In the genomic region with DNA sequence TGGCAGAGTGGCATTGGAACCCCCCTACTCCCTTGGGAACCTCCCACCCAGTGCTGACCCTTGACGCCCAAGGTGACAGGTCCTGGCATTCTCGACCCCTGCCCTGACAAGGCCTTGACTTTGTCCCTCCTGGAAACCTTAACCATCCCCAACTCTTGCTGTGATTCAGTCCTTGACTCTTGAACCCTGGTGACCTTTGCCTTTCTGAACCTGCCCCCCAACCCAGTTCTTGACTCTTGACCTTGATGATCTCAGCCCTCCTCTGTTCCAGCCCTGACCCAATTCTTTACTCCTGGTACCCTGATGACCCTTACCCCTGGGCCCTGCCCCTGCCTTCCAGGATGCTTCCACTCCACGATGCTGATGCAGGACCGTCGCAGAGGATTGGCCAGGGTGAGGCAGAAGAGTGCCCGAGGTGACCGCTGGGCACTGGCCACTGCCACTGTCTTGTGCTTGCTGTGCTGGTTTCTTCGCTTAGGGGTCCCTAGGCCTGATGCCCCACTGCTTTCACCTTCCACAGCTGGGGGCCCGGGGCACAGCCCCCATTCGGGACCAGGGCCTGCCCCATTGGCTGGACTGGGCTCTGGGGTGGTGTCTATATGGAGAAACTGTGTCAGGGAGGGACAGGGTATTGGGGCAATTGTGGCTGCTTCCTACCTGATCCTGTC, we compare ENCODE assay signal across 12 cellular contexts. TPM values are rescaled to one million over a fixed set of nuclear protein-coding genes. Genes with fewer than 3 reads are reported as not detected.
DNase-seq lines count a peak whose midpoint lies in the region; ATAC-seq lines count a peak whose summit lies in the region.
"Had no signal": no experiment of that assay in that cellular context is flagged by ENCODE, and none has a peak within 500 bp of the region (broad histone marks: within the 10 kb centered on the region; RNA-seq: fewer than 3 reads in every experiment).

No MANE protein-coding gene starts in this region.

- H3K4me1 ChIP-seq in iPS-15b (ENCODE audit: control insufficient read depth, insufficient read depth, low read length) = no peaks in the 10 kb centered on the region
- no peaks in the 10 kb centered on the region for H3K4me1 ChIP-seq in HAP-1
- H3K4me1 ChIP-seq: testis had no signal

- ATAC-seq in activated T-cell treated with anti-CD3 and anti-CD28 coated beads, Interleukin-2, amount 50 U/mL, for 4 hours = no peak
- no peak for ATAC-seq in T-helper 17 cell
- no peak for ATAC-seq in stimulated activated naive B cell treated with anti-CD40 and anti-IgM and Interleukin-4, amounts not matched to agents 10 μg/mL and 1 μg/mL and 100 μg/mL, for 72 hours (replicated peaks)
- ATAC-seq in HG03095 (IDR thresholded peaks at IDR 0.05; ENCODE audit: unreplicated experiment) = no peak

- no peak overlapping the region for H3K9ac ChIP-seq in iPS-15b (ENCODE audit: low read depth, low read length)

- DNase-seq in activated T-cell treated with anti-CD3 and anti-CD28 coated beads, Interleukin-2, amount 50 U/mL, for 4 hours = no peak
- no peak for DNase-seq in activated T-cell treated with anti-CD3 and anti-CD28 coated beads, Interleukin-2, amount 50 U/mL, for 1 hour
- DNase-seq in T-helper 17 cell (no peak), HAP-1 (ENCODE audit: low spot score in 2 of 2) (no peak), medulla oblongata (ENCODE audit: extremely low spot score) (no peak)
- DNase-seq in stimulated activated naive B cell treated with anti-CD40 and anti-IgM and Interleukin-4, amounts not matched to agents 10 μg/mL and 1 μg/mL and 100 μg/mL, for 72 hours = no peak
- DNase-seq: NCI-H1105 had no signal

- in situ Hi-C loops in HAP-1 (cut with MboI; ENCODE audit: low sequenced_read_pairs) = no loop called here

- peak overlapping the region; percentile 74 for H3K4me3 Mint-ChIP-seq in activated T-cell treated with anti-CD3 and anti-CD28 coated beads, Interleukin-2, amount 50 U/mL, for 4 hours
- H3K4me3 Mint-ChIP-seq in T-helper 17 cell = peak overlapping the region; percentile 72
- peak overlapping the region; percentile 86 to 89 for H3K4me3 Mint-ChIP-seq in stimulated activated naive B cell treated with anti-CD40 and anti-IgM and Interleukin-4, amounts not matched to agents 10 μg/mL and 1 μg/mL and 100 μg/mL, for 72 hours

- no peaks in the 10 kb centered on the region for H3K36me3 ChIP-seq in iPS-15b (ENCODE audit: control insufficient read depth, insufficient read depth, low read length)
- no peaks in the 10 kb centered on the region for H3K36me3 ChIP-seq in HAP-1 (replicated peaks)

- no peaks in the 10 kb centered on the region for H3K9me3 ChIP-seq in T-helper 17 cell (ENCODE audit: control insufficient read depth, low read length, poor library complexity, severe bottlenecking)
- H3K9me3 ChIP-seq in iPS-15b (ENCODE audit: control insufficient read depth, insufficient read depth, low read length) = peaks cover 3% of the 10 kb centered on the region
- no peaks in the 10 kb centered on the region for H3K9me3 ChIP-seq in HAP-1
- H3K9me3 ChIP-seq: testis had no signal

- peaks cover 24% of the 10 kb centered on the region for H3K4me1 Mint-ChIP-seq in activated T-cell treated with anti-CD3 and anti-CD28 coated beads, Interleukin-2, amount 50 U/mL, for 4 hours (ENCODE audit: low read depth)
- H3K4me1 Mint-ChIP-seq in T-helper 17 cell = peaks cover 13% of the 10 kb centered on the region
- H3K4me1 Mint-ChIP-seq in stimulated activated naive B cell treated with anti-CD40 and anti-IgM and Interleukin-4, amounts not matched to agents 10 μg/mL and 1 μg/mL and 100 μg/mL, for 72 hours = peaks cover 13 to 16% of the 10 kb centered on the region in 2 donors

- H3K27me3 ChIP-seq in iPS-15b (ENCODE audit: control insufficient read depth, insufficient read depth, low read length) (no peaks in the 10 kb centered on the region), HAP-1 (ENCODE audit: low read depth) (no peaks in the 10 kb centered on the region)
- H3K27me3 ChIP-seq: testis had no signal

- H3K9me3 Mint-ChIP-seq in activated T-cell treated with anti-CD3 and anti-CD28 coated beads, Interleukin-2, amount 50 U/mL, for 4 hours = no peaks in the 10 kb centered on the region
- H3K9me3 Mint-ChIP-seq in stimulated activated naive B cell treated with anti-CD40 and anti-IgM and Interleukin-4, amounts not matched to agents 10 μg/mL and 1 μg/mL and 100 μg/mL, for 72 hours = peaks cover 0 to 6% of the 10 kb centered on the region in 2 donors

- peak overlapping the region; percentile 81 for H3K27ac Mint-ChIP-seq in T-helper 17 cell
- H3K27ac Mint-ChIP-seq in stimulated activated naive B cell treated with anti-CD40 and anti-IgM and Interleukin-4, amounts not matched to agents 10 μg/mL and 1 μg/mL and 100 μg/mL, for 72 hours = peak overlapping the region; percentile 97

- H3K4me3 ChIP-seq in iPS-15b (ENCODE audit: low read depth, low read length) = peak overlapping the region; percentile 62
- no peak overlapping the region for H3K4me3 ChIP-seq in HAP-1

- H3K36me3 Mint-ChIP-seq in activated T-cell treated with anti-CD3 and anti-CD28 coated beads, Interleukin-2, amount 50 U/mL, for 4 hours (ENCODE audit: insufficient read depth) = no peaks in the 10 kb centered on the region
- no peaks in the 10 kb centered on the region for H3K36me3 Mint-ChIP-seq in T-helper 17 cell (ENCODE audit: low read depth)
- peaks cover 0 to 2% of the 10 kb centered on the region in 2 donors for H3K36me3 Mint-ChIP-seq in stimulated activated naive B cell treated with anti-CD40 and anti-IgM and Interleukin-4, amounts not matched to agents 10 μg/mL and 1 μg/mL and 100 μg/mL, for 72 hours

- H3K27me3 Mint-ChIP-seq in activated T-cell treated with anti-CD3 and anti-CD28 coated beads, Interleukin-2, amount 50 U/mL, for 4 hours (ENCODE audit: low read depth) = no peaks in the 10 kb centered on the region
- H3K27me3 Mint-ChIP-seq in T-helper 17 cell = no peaks in the 10 kb centered on the region
- H3K27me3 Mint-ChIP-seq in stimulated activated naive B cell treated with anti-CD40 and anti-IgM and Interleukin-4, amounts not matched to agents 10 μg/mL and 1 μg/mL and 100 μg/mL, for 72 hours = no peaks in the 10 kb centered on the region

RNA-seq across cellular contexts. Expression of a gene that starts 1.7 kb away (rescaled TPM):
- under 1 TPM in 2 of 3 donors, not detected in 1; 0.13 to 0.19 TPM for total RNA-seq in activated T-cell treated with anti-CD3 and anti-CD28 coated beads, Interleukin-2, amount 50 U/mL, for 4 hours
- total RNA-seq in T-helper 17 cell = under 1 TPM; 0.47 to 0.67 TPM
- total RNA-seq: endothelial cell of umbilical vein, left lobe of liver had no signal

RNA-seq across cellular contexts. Expression of a gene that starts 3.8 kb away (rescaled TPM):
- 10 to 100 TPM; 22.7 to 23.4 (median 22.8) TPM for total RNA-seq in activated T-cell treated with anti-CD3 and anti-CD28 coated beads, Interleukin-2, amount 50 U/mL, for 4 hours
- total RNA-seq in T-helper 17 cell = 10 to 100 TPM; 18.2 to 22.8 TPM

RNA-seq across cellular contexts. Expression of a gene that starts 31.5 kb away (rescaled TPM):
- total RNA-seq in activated T-cell treated with anti-CD3 and anti-CD28 coated beads, Interleukin-2, amount 50 U/mL, for 4 hours = 1 to 10 TPM; 3.1 to 5.3 (median 3.8) TPM
- total RNA-seq in T-helper 17 cell = under 1 TPM; 0.30 to 0.60 TPM

RNA-seq across cellular contexts. Expression of a gene that starts 33.0 kb away (rescaled TPM):
- total RNA-seq in activated T-cell treated with anti-CD3 and anti-CD28 coated beads, Interleukin-2, amount 50 U/mL, for 4 hours = 10 to 100 TPM; 14.7 to 18.5 (median 16.1) TPM
- 10 to 100 TPM; 16.1 to 19.1 TPM for total RNA-seq in T-helper 17 cell
- total RNA-seq: endothelial cell of umbilical vein had no signal

RNA-seq across cellular contexts. Expression of a gene that starts 38.1 kb away (rescaled TPM):
- 1 to 10 TPM; 2.4 to 3.4 (median 3.1) TPM for total RNA-seq in activated T-cell treated with anti-CD3 and anti-CD28 coated beads, Interleukin-2, amount 50 U/mL, for 4 hours
- 10 to 100 TPM in 1 of 2 donors, 1 to 10 TPM in 1; 8.3 to 10.8 TPM for total RNA-seq in T-helper 17 cell
